ENCODE assay signal across 1 cellular context in genomic region chr13:107812013-107812412, GRCh38.
TF ChIP-seq lines count a peak whose summit lies in the region.

No MANE protein-coding gene starts in this region.

TF ChIP-seq in A549, 52 proteins besides CTCF, POLR2A, EP300 and RAD21 (continued from another document):
- TF ChIP-seq REST (IDR thresholded peaks at IDR 0.05) (no peak), KDM1A (IDR thresholded peaks at IDR 0.05; ENCODE audit: low read depth) (no peak), EHF (CRISPR knock-in tag; IDR thresholded peaks at IDR 0.05) (no peak), MAFK (IDR thresholded peaks at IDR 0.05; ENCODE audit: partially characterized antibody) (peak; percentile 27)
